ENCODE assay signal across 1 cellular context in the genomic region with DNA sequence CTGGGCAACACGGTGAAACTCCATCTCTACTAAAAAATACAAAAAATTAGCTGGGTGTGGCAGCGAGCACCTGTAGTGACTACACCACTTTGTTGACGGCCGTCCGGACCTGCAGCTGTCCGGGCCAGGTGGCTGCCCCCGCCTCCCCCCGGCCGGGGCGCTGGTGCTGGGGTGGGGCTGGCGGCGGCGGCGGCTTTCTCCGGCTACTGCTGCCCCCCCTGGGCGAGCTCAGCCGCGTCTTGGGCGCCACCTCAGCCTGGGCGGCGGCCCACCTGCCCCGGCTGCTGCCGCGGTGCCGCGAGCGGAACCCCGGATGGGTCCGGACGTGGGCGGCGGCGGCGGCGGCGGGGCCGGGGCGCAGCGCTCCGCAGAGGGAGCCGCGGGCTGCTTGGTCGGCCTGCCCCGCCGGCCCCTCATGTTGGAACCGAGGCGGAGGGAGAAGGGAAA.
TF ChIP-seq lines count a peak whose summit lies in the region.

No MANE protein-coding gene starts in this region.

TF ChIP-seq in HepG2, 621 proteins besides CTCF, POLR2A, EP300 and RAD21 (continued from another document):
- TF ChIP-seq, protein P1, sequence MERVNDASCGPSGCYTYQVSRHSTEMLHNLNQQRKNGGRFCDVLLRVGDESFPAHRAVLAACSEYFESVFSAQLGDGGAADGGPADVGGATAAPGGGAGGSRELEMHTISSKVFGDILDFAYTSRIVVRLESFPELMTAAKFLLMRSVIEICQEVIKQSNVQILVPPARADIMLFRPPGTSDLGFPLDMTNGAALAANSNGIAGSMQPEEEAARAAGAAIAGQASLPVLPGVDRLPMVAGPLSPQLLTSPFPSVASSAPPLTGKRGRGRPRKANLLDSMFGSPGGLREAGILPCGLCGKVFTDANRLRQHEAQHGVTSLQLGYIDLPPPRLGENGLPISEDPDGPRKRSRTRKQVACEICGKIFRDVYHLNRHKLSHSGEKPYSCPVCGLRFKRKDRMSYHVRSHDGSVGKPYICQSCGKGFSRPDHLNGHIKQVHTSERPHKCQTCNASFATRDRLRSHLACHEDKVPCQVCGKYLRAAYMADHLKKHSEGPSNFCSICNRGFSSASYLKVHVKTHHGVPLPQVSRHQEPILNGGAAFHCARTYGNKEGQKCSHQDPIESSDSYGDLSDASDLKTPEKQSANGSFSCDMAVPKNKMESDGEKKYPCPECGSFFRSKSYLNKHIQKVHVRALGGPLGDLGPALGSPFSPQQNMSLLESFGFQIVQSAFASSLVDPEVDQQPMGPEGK (CRISPR knock-in tag; IDR thresholded peaks at IDR 0.05): peak; percentile 95
- TF ChIP-seq, protein P2, sequence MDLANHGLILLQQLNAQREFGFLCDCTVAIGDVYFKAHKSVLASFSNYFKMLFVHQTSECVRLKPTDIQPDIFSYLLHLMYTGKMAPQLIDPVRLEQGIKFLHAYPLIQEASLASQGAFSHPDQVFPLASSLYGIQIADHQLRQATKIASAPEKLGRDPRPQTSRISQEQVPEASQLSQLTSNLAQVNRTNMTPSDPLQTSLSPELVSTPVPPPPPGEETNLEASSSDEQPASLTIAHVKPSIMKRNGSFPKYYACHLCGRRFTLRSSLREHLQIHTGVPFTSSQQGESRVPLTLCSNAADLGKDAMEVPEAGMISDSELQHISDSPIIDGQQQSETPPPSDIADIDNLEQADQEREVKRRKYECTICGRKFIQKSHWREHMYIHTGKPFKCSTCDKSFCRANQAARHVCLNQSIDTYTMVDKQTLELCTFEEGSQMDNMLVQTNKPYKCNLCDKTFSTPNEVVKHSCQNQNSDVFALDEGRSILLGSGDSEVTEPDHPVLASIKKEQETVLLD (CRISPR knock-in tag; IDR thresholded peaks at IDR 0.05; ENCODE audit: low read depth): peak; percentile 25; the same call in 1 of the 2 replicates
- peak; percentile 44 for TF ChIP-seq AGO2 (optimal IDR thresholded peaks at IDR 0.05; ENCODE audit: low read depth, low read length)
